In genomic region chr2:185738679-185739472, GRCh38 we compare ENCODE assay signal across 7 cellular contexts. TPM values are rescaled to one million over a fixed set of nuclear protein-coding genes. Genes with fewer than 3 reads are reported as not detected.
DNase-seq lines count a peak whose midpoint lies in the region; ATAC-seq and TF ChIP-seq lines count a peak whose summit lies in the region.

TSS of gene FSIP2 (plus strand) at chr2:185738804. CDS start at chr2:185738895, 91 bp downstream.

- H3K9me3 Mint-ChIP-seq in stimulated activated naive B cell treated with anti-CD40 and anti-IgM and Interleukin-4, amounts not matched to agents 10 μg/mL and 1 μg/mL and 100 μg/mL, for 72 hours: peaks cover 4 to 9% of the 10 kb centered on the region in 2 donors

- intact Hi-C loops in dorsolateral prefrontal cortex (cut with DNase I) (no loop called here), lower leg skin (cut with DNase I; ENCODE audit: low total_unique reads) (no loop called here)

- peaks cover 4% of the 10 kb centered on the region in 2 donors for H3K36me3 Mint-ChIP-seq in stimulated activated naive B cell treated with anti-CD40 and anti-IgM and Interleukin-4, amounts not matched to agents 10 μg/mL and 1 μg/mL and 100 μg/mL, for 72 hours

- peaks cover 0 to 6% of the 10 kb centered on the region in 2 donors for H3K4me1 Mint-ChIP-seq in stimulated activated naive B cell treated with anti-CD40 and anti-IgM and Interleukin-4, amounts not matched to agents 10 μg/mL and 1 μg/mL and 100 μg/mL, for 72 hours

- peaks cover 9 to 18% of the 10 kb centered on the region in 2 donors for H3K27me3 Mint-ChIP-seq in stimulated activated naive B cell treated with anti-CD40 and anti-IgM and Interleukin-4, amounts not matched to agents 10 μg/mL and 1 μg/mL and 100 μg/mL, for 72 hours

- H3K4me3 Mint-ChIP-seq in stimulated activated naive B cell treated with anti-CD40 and anti-IgM and Interleukin-4, amounts not matched to agents 10 μg/mL and 1 μg/mL and 100 μg/mL, for 72 hours: peak within 1 kb of the TSS in 1 of 2 donors; percentile 33

- TF ChIP-seq POLR2A in lower leg skin (IDR thresholded peaks at IDR 0.05): no peak

- peak in 29 of 56 donors; percentile 11 to 47 (median 22) for TF ChIP-seq CTCF in dorsolateral prefrontal cortex (IDR thresholded peaks at IDR 0.05 in 54 of 56, conservative IDR thresholded peaks at IDR 0.05 in 2 of 56; ENCODE audit: low read depth in 1 of 56, partially characterized antibody in 56 of 56)
- TF ChIP-seq CTCF in lower leg skin (IDR thresholded peaks at IDR 0.05): peak in 1 of 3 donors; percentile 20

- ATAC-seq in GM18858 (IDR thresholded peaks at IDR 0.05; ENCODE audit: unreplicated experiment): peak; percentile 96
- ATAC-seq in HG02840 (IDR thresholded peaks at IDR 0.05; ENCODE audit: low FRiP score, unreplicated experiment): peak; percentile 87
- peak; percentile 84 to 88 for ATAC-seq in stimulated activated naive B cell treated with anti-CD40 and anti-IgM and Interleukin-4, amounts not matched to agents 10 μg/mL and 1 μg/mL and 100 μg/mL, for 72 hours (replicated peaks)

- no peak within 1 kb of the TSS for H3K27ac Mint-ChIP-seq in stimulated activated naive B cell treated with anti-CD40 and anti-IgM and Interleukin-4, amounts not matched to agents 10 μg/mL and 1 μg/mL and 100 μg/mL, for 72 hours

- in situ Hi-C loops in SK-MEL-5 (cut with HindIII; ENCODE audit: low pct_unique_long_range_greater_than_20kb, low sequenced_read_pairs): no loop called here

- H3K27me3 ChIP-seq in dorsolateral prefrontal cortex: peaks cover 0 to 13% (median 0%) of the 10 kb centered on the region in 45 donors

- WGBS in lower leg skin, 2 donors: 12 to 23% methylated on average over 36 to 53 of the region's 59 CpGs

- peak; percentile 84 for DNase-seq in SK-MEL-5 (ENCODE audit: low read depth, low spot score)
- peak in 5 of 10 donors; percentile 9 to 52 (median 24) for DNase-seq in dorsolateral prefrontal cortex
- peak; percentile 16 to 84 for DNase-seq in lower leg skin (ENCODE audit: low spot score in 2 of 2)
- DNase-seq in stimulated activated naive B cell treated with anti-CD40 and anti-IgM and Interleukin-4, amounts not matched to agents 10 μg/mL and 1 μg/mL and 100 μg/mL, for 72 hours: peak; percentile 35
- no peak for DNase-seq in pons (ENCODE audit: low spot score)

- peak within 1 kb of the TSS in 24 of 59 donors; percentile 8 to 50 (median 28) for H3K4me3 ChIP-seq in dorsolateral prefrontal cortex
- no peak within 1 kb of the TSS for H3K4me3 ChIP-seq in lower leg skin (ENCODE audit: low read depth, poor library complexity, severe bottlenecking)

- no peak within 1 kb of the TSS for H3K27ac ChIP-seq in dorsolateral prefrontal cortex

RNA-seq across cellular contexts. Expression of gene FSIP2, which starts in this region (rescaled TPM):
- not detected in 2 replicates for total RNA-seq in SK-MEL-5 (2014; rRNA removed; shearing (Covaris generic))
- 0.02 TPM in 1 of 2 replicates, not detected in the other for polyA plus RNA-seq in SK-MEL-5 (2015; cell fraction: cytosol; rRNA removed)
- polyA plus RNA-seq in SK-MEL-5 (2015; cell fraction: nucleus; rRNA removed): 0.16 TPM in 1 of 2 replicates, not detected in the other
- total RNA-seq in dorsolateral prefrontal cortex (1 to 10 TPM in 107 of 120 experiments, under 1 TPM in 13; 0.40 to 7.4 (median 1.9) TPM), lower leg skin (1 to 10 TPM in 1 of 4 donors, under 1 TPM in 3; 0.10 to 6.9 (median 0.65) TPM)

Comparison
In these comparisons a context has a peak if more than half of its experiments do, and no peak if none do; other contexts are left out.
1. Peak in DNase-seq in SK-MEL-5; RNA of the gene not detected or under 1 TPM.